In genomic region chr1:116762781-116763115, GRCh38 we compare ENCODE assay signal across 1 cellular context.
TF ChIP-seq lines count a peak whose summit lies in the region.

No MANE protein-coding gene starts in this region.

TF ChIP-seq in H1, 55 proteins besides CTCF, POLR2A, EP300 and RAD21:
- TF ChIP-seq SAP30 (IDR thresholded peaks at IDR 0.05; ENCODE audit: insufficient read depth, insufficient replicate concordance, low read length), result no peak
- TF ChIP-seq GABPA (IDR thresholded peaks at IDR 0.05; ENCODE audit: borderline replicate concordance, insufficient read depth, low read length), result no peak
- no peak for TF ChIP-seq SIX5 (IDR thresholded peaks at IDR 0.05; ENCODE audit: low read depth, low read length)
- TF ChIP-seq SIN3A (conservative IDR thresholded peaks at IDR 0.05 in 1 of 2, IDR thresholded peaks at IDR 0.05 in 1 of 2; ENCODE audit: low read depth in 1 of 2, low read length in 2 of 2), result no peak
- no peak for TF ChIP-seq SUZ12 (IDR thresholded peaks at IDR 0.05; ENCODE audit: low read length)
- no peak for TF ChIP-seq RNF2 (IDR thresholded peaks at IDR 0.05; ENCODE audit: borderline replicate concordance, low read depth, low read length, missing control alignments, poor library complexity, severe bottlenecking)
- TF ChIP-seq RXRA (IDR thresholded peaks at IDR 0.05; ENCODE audit: insufficient read depth, low read depth, low read length), result no peak
- TF ChIP-seq BRCA1 (IDR thresholded peaks at IDR 0.05; ENCODE audit: low read depth, low read length), result no peak
- TF ChIP-seq HDAC2 (IDR thresholded peaks at IDR 0.05; ENCODE audit: borderline replicate concordance in 1 of 2, low read depth in 2 of 2, low read length in 2 of 2), result no peak
- TF ChIP-seq USF2 (IDR thresholded peaks at IDR 0.05; ENCODE audit: low read length), result no peak
- no peak for TF ChIP-seq ATF2 (IDR thresholded peaks at IDR 0.05; ENCODE audit: low read length)
- TF ChIP-seq TBP (IDR thresholded peaks at IDR 0.05; ENCODE audit: low read depth, low read length), result no peak
- no peak for TF ChIP-seq GTF2F1 (IDR thresholded peaks at IDR 0.05; ENCODE audit: borderline replicate concordance, low read depth, low read length)
- no peak for TF ChIP-seq EGR1 (IDR thresholded peaks at IDR 0.05; ENCODE audit: borderline replicate concordance, low read depth, low read length)
- TF ChIP-seq FOSL1 (IDR thresholded peaks at IDR 0.05; ENCODE audit: insufficient read depth, low read depth, low read length), result no peak
- TF ChIP-seq SIRT6 (IDR thresholded peaks at IDR 0.05; ENCODE audit: low read length), result no peak
